Comparison of ENCODE assay signal across 1 cellular context in the genomic region with DNA sequence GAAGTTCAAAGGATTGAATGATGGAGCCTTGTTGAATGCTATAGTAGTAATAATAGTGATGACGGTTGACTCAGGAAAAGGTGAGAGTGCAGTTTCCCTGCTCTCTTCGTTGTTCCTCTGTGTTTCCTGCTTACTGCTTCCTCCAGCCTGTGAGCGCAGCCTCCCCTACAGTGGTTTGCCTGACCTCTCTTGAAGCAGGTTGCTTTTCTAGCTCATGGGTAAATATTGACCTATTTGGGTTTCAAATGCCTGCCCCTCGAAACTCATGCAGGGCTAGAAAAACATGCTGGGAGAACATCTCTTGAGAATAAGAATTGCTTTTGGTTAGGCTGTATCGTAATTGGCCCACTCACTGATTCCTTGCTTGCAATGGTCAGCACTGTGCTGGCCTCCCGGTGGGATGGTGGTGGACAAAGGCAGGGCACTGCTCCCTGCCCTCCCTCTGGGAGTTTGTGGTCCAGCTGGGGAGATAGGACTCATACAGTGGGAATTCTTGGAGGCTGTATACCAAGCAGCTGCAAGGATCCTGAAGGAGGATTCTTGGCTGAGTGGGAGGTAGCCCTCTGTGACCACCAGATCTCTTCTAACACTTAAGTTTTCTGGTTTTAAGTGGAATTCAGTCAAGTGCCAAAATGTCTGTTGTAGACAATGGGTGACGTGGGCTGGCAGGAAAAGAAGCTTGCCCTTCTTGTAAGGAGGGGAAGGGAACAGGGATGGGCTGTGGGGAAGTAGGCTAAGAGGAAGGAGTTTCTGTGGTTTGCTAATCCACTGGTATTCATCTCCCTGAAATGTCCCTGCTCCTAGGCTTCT.
A peak's percentile ranks its signal among the peaks of the same experiment; 100 is the strongest.
TF ChIP-seq lines count a peak whose summit lies in the region.

No MANE protein-coding gene starts in this region.

TF ChIP-seq in HepG2, 621 proteins besides CTCF, POLR2A, EP300 and RAD21 (continued from another document and continues in another):
- TF ChIP-seq PHF5A (CRISPR knock-in tag; IDR thresholded peaks at IDR 0.05; ENCODE audit: low read depth, unreplicated experiment) (no peak), ZSCAN22 (CRISPR knock-in tag; IDR thresholded peaks at IDR 0.05) (no peak), RBM22 (optimal IDR thresholded peaks at IDR 0.05; ENCODE audit: low read length) (no peak), CHD2 (IDR thresholded peaks at IDR 0.05; ENCODE audit: low read depth, low read length) (no peak), GFI1 (CRISPR knock-in tag; IDR thresholded peaks at IDR 0.05; ENCODE audit: borderline replicate concordance) (no peak; the same call in 1 of the 2 replicates), ZNF530 (CRISPR knock-in tag; IDR thresholded peaks at IDR 0.05; ENCODE audit: low read depth) (no peak), SP1 (IDR thresholded peaks at IDR 0.05) (no peak), SP1 (CRISPR knock-in tag; IDR thresholded peaks at IDR 0.05) (no peak), TRIM24 (CRISPR knock-in tag; IDR thresholded peaks at IDR 0.05) (no peak), SSRP1 (CRISPR knock-in tag; IDR thresholded peaks at IDR 0.05) (no peak), SATB2 (CRISPR knock-in tag; IDR thresholded peaks at IDR 0.05) (no peak), ZNF367 (CRISPR knock-in tag; IDR thresholded peaks at IDR 0.05; ENCODE audit: borderline replicate concordance) (no peak), ZNF234 (CRISPR knock-in tag; conservative IDR thresholded peaks at IDR 0.05) (no peak), ZNF383 (CRISPR knock-in tag; IDR thresholded peaks at IDR 0.05; ENCODE audit: borderline replicate concordance) (no peak), SAP130 (CRISPR knock-in tag; IDR thresholded peaks at IDR 0.05; ENCODE audit: low read depth) (peak; percentile 94), GABPB1 (CRISPR knock-in tag; IDR thresholded peaks at IDR 0.05) (0 out of 2 replicates have a peak, but pooled peaks have one; percentile 1), KLF16 (CRISPR knock-in tag; IDR thresholded peaks at IDR 0.05) (peak in 1 of 2 experiments; percentile 54; a peak in 1 of 4 replicates), SETDB1 (CRISPR knock-in tag; IDR thresholded peaks at IDR 0.05; ENCODE audit: borderline replicate concordance) (no peak), ZNF607 (CRISPR knock-in tag; IDR thresholded peaks at IDR 0.05; ENCODE audit: borderline replicate concordance) (no peak), HNF4G (IDR thresholded peaks at IDR 0.05; ENCODE audit: borderline replicate concordance, low read depth, low read length) (no peak), HNF4G (CRISPR knock-in tag; IDR thresholded peaks at IDR 0.05; ENCODE audit: borderline replicate concordance, low read depth) (peak; percentile 49; the same call in 1 of the 2 replicates), BRD4 (CRISPR knock-in tag; IDR thresholded peaks at IDR 0.05) (no peak), CAMTA2 (CRISPR knock-in tag; IDR thresholded peaks at IDR 0.05; ENCODE audit: borderline replicate concordance) (no peak), KDM1A (CRISPR knock-in tag; IDR thresholded peaks at IDR 0.05) (no peak), ARID2 (CRISPR knock-in tag; IDR thresholded peaks at IDR 0.05; ENCODE audit: borderline replicate concordance) (no peak), ZBTB7A (CRISPR knock-in tag; IDR thresholded peaks at IDR 0.05) (no peak), ZSCAN31 (CRISPR knock-in tag; IDR thresholded peaks at IDR 0.05; ENCODE audit: low read depth) (no peak), DMAP1 (CRISPR knock-in tag; IDR thresholded peaks at IDR 0.05) (no peak), DPF2 (CRISPR knock-in tag; IDR thresholded peaks at IDR 0.05; ENCODE audit: borderline replicate concordance, low read depth) (peak; percentile 60; the same call in 1 of the 2 replicates), MEIS1 (CRISPR knock-in tag; IDR thresholded peaks at IDR 0.05; ENCODE audit: borderline replicate concordance) (no peak), LCORL (IDR thresholded peaks at IDR 0.05) (no peak), LCORL (CRISPR knock-in tag; IDR thresholded peaks at IDR 0.05) (peak; percentile 60; the same call in 1 of the 2 replicates), NCOA5 (CRISPR knock-in tag; IDR thresholded peaks at IDR 0.05) (no peak), THYN1 (CRISPR knock-in tag; IDR thresholded peaks at IDR 0.05; ENCODE audit: borderline replicate concordance, low read depth) (no peak), ZNF589 (CRISPR knock-in tag; conservative IDR thresholded peaks at IDR 0.05) (no peak)
- TF ChIP-seq, protein P1, sequence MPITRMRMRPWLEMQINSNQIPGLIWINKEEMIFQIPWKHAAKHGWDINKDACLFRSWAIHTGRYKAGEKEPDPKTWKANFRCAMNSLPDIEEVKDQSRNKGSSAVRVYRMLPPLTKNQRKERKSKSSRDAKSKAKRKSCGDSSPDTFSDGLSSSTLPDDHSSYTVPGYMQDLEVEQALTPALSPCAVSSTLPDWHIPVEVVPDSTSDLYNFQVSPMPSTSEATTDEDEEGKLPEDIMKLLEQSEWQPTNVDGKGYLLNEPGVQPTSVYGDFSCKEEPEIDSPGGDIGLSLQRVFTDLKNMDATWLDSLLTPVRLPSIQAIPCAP (CRISPR knock-in tag; IDR thresholded peaks at IDR 0.05; ENCODE audit: low read depth): no peak
- TF ChIP-seq, protein P2, sequence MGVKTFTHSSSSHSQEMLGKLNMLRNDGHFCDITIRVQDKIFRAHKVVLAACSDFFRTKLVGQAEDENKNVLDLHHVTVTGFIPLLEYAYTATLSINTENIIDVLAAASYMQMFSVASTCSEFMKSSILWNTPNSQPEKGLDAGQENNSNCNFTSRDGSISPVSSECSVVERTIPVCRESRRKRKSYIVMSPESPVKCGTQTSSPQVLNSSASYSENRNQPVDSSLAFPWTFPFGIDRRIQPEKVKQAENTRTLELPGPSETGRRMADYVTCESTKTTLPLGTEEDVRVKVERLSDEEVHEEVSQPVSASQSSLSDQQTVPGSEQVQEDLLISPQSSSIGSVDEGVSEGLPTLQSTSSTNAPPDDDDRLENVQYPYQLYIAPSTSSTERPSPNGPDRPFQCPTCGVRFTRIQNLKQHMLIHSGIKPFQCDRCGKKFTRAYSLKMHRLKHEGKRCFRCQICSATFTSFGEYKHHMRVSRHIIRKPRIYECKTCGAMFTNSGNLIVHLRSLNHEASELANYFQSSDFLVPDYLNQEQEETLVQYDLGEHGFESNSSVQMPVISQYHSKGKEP (CRISPR knock-in tag; IDR thresholded peaks at IDR 0.05): no peak
- TF ChIP-seq, protein P3, sequence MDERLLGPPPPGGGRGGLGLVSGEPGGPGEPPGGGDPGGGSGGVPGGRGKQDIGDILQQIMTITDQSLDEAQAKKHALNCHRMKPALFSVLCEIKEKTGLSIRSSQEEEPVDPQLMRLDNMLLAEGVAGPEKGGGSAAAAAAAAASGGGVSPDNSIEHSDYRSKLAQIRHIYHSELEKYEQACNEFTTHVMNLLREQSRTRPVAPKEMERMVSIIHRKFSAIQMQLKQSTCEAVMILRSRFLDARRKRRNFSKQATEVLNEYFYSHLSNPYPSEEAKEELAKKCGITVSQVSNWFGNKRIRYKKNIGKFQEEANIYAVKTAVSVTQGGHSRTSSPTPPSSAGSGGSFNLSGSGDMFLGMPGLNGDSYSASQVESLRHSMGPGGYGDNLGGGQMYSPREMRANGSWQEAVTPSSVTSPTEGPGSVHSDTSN (CRISPR knock-in tag; IDR thresholded peaks at IDR 0.05): no peak
- TF ChIP-seq, protein P4, sequence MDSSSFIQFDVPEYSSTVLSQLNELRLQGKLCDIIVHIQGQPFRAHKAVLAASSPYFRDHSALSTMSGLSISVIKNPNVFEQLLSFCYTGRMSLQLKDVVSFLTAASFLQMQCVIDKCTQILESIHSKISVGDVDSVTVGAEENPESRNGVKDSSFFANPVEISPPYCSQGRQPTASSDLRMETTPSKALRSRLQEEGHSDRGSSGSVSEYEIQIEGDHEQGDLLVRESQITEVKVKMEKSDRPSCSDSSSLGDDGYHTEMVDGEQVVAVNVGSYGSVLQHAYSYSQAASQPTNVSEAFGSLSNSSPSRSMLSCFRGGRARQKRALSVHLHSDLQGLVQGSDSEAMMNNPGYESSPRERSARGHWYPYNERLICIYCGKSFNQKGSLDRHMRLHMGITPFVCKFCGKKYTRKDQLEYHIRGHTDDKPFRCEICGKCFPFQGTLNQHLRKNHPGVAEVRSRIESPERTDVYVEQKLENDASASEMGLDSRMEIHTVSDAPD (CRISPR knock-in tag; IDR thresholded peaks at IDR 0.05): no peak
- TF ChIP-seq, protein P5, sequence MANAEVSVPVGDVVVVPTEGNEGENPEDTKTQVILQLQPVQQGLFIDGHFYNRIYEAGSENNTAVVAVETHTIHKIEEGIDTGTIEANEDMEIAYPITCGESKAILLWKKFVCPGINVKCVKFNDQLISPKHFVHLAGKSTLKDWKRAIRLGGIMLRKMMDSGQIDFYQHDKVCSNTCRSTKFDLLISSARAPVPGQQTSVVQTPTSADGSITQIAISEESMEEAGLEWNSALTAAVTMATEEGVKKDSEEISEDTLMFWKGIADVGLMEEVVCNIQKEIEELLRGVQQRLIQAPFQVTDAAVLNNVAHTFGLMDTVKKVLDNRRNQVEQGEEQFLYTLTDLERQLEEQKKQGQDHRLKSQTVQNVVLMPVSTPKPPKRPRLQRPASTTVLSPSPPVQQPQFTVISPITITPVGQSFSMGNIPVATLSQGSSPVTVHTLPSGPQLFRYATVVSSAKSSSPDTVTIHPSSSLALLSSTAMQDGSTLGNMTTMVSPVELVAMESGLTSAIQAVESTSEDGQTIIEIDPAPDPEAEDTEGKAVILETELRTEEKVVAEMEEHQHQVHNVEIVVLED (CRISPR knock-in tag; IDR thresholded peaks at IDR 0.05; ENCODE audit: borderline replicate concordance): peak; percentile 54; the same call in 1 of the 2 replicates
- TF ChIP-seq, protein P6, sequence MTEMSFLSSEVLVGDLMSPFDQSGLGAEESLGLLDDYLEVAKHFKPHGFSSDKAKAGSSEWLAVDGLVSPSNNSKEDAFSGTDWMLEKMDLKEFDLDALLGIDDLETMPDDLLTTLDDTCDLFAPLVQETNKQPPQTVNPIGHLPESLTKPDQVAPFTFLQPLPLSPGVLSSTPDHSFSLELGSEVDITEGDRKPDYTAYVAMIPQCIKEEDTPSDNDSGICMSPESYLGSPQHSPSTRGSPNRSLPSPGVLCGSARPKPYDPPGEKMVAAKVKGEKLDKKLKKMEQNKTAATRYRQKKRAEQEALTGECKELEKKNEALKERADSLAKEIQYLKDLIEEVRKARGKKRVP (CRISPR knock-in tag; IDR thresholded peaks at IDR 0.05): 0 out of 4 replicates have a peak, but pooled peaks of 1 of the 2 experiments have one; percentile 26
- TF ChIP-seq, protein P7, sequence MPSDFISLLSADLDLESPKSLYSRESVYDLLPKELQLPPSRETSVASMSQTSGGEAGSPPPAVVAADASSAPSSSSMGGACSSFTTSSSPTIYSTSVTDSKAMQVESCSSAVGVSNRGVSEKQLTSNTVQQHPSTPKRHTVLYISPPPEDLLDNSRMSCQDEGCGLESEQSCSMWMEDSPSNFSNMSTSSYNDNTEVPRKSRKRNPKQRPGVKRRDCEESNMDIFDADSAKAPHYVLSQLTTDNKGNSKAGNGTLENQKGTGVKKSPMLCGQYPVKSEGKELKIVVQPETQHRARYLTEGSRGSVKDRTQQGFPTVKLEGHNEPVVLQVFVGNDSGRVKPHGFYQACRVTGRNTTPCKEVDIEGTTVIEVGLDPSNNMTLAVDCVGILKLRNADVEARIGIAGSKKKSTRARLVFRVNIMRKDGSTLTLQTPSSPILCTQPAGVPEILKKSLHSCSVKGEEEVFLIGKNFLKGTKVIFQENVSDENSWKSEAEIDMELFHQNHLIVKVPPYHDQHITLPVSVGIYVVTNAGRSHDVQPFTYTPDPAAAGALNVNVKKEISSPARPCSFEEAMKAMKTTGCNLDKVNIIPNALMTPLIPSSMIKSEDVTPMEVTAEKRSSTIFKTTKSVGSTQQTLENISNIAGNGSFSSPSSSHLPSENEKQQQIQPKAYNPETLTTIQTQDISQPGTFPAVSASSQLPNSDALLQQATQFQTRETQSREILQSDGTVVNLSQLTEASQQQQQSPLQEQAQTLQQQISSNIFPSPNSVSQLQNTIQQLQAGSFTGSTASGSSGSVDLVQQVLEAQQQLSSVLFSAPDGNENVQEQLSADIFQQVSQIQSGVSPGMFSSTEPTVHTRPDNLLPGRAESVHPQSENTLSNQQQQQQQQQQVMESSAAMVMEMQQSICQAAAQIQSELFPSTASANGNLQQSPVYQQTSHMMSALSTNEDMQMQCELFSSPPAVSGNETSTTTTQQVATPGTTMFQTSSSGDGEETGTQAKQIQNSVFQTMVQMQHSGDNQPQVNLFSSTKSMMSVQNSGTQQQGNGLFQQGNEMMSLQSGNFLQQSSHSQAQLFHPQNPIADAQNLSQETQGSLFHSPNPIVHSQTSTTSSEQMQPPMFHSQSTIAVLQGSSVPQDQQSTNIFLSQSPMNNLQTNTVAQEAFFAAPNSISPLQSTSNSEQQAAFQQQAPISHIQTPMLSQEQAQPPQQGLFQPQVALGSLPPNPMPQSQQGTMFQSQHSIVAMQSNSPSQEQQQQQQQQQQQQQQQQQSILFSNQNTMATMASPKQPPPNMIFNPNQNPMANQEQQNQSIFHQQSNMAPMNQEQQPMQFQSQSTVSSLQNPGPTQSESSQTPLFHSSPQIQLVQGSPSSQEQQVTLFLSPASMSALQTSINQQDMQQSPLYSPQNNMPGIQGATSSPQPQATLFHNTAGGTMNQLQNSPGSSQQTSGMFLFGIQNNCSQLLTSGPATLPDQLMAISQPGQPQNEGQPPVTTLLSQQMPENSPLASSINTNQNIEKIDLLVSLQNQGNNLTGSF (CRISPR knock-in tag; IDR thresholded peaks at IDR 0.05): no peak
- TF ChIP-seq, protein P8, sequence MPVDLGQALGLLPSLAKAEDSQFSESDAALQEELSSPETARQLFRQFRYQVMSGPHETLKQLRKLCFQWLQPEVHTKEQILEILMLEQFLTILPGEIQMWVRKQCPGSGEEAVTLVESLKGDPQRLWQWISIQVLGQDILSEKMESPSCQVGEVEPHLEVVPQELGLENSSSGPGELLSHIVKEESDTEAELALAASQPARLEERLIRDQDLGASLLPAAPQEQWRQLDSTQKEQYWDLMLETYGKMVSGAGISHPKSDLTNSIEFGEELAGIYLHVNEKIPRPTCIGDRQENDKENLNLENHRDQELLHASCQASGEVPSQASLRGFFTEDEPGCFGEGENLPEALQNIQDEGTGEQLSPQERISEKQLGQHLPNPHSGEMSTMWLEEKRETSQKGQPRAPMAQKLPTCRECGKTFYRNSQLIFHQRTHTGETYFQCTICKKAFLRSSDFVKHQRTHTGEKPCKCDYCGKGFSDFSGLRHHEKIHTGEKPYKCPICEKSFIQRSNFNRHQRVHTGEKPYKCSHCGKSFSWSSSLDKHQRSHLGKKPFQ (CRISPR knock-in tag; IDR thresholded peaks at IDR 0.05; ENCODE audit: insufficient replicate concordance): no peak
- TF ChIP-seq, protein P9, sequence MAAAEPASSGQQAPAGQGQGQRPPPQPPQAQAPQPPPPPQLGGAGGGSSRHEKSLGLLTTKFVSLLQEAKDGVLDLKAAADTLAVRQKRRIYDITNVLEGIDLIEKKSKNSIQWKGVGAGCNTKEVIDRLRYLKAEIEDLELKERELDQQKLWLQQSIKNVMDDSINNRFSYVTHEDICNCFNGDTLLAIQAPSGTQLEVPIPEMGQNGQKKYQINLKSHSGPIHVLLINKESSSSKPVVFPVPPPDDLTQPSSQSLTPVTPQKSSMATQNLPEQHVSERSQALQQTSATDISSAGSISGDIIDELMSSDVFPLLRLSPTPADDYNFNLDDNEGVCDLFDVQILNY (CRISPR knock-in tag; conservative IDR thresholded peaks at IDR 0.05): no peak
- TF ChIP-seq, protein P10, sequence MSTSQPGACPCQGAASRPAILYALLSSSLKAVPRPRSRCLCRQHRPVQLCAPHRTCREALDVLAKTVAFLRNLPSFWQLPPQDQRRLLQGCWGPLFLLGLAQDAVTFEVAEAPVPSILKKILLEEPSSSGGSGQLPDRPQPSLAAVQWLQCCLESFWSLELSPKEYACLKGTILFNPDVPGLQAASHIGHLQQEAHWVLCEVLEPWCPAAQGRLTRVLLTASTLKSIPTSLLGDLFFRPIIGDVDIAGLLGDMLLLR (CRISPR knock-in tag; IDR thresholded peaks at IDR 0.05): no peak
